In the genomic region with DNA sequence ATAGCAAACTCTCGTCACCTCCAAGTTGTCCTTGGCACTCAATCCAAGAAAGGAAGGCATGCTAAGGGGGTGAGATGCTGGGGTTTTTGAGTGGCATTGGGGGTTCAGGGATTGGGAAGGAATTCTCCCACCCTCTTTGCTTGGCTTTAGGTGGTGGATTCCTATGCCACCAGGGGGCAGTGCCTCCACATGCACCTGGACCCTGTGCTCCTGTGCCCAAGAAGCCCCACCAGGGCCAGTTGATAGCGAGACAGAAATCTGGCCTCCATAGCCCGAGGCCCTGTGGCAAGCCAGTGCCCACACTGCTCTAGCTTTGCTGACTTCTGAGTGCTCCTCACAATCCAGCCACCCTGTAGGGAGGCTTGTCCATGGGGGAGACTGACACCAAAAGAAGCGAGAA, we compare ENCODE assay signal across 9 cellular contexts.
A peak's percentile ranks its signal among the peaks of the same experiment; 100 is the strongest.
DNase-seq lines count a peak whose midpoint lies in the region; ATAC-seq and TF ChIP-seq lines count a peak whose summit lies in the region.
"Had no signal": no experiment of that assay in that cellular context is flagged by ENCODE, and none has a peak within 500 bp of the region (broad histone marks: within the 10 kb centered on the region; RNA-seq: fewer than 3 reads in every experiment).

No MANE protein-coding gene starts in this region.

- peak; percentile 41 for TF ChIP-seq CTCF in fibroblast of pulmonary artery (IDR thresholded peaks at IDR 0.05; ENCODE audit: low read length, missing control alignments)

- H3K4me3 ChIP-seq in fibroblast of pulmonary artery (replicated peaks; ENCODE audit: low read depth, low read length): no peak overlapping the region

- ATAC-seq in GM18909 (IDR thresholded peaks at IDR 0.05; ENCODE audit: poor library complexity, unreplicated experiment) (peak; percentile 55), HG03039 (IDR thresholded peaks at IDR 0.05; ENCODE audit: unreplicated experiment) (no peak)

- DNase-seq in COLO829 (ENCODE audit: low spot score): peak; percentile 40
- peak; percentile 24 for DNase-seq in OCI-M1 (lab: John Stamatoyannopoulos, UW)
- peak; percentile 12 for DNase-seq in fibroblast of pulmonary artery (ENCODE audit: low read depth)
- no peak for DNase-seq in T1000 (lab: John Stamatoyannopoulos, UW)
- no peak for DNase-seq in SIG-M5 treated with dmso at 0.1 percent for 504 hours (lab: John Stamatoyannopoulos, UW; ENCODE audit: unreplicated experiment)
- no peak for DNase-seq in epidermal melanocyte (ENCODE audit: insufficient read length, low spot score)
- DNase-seq: stimulated activated naive B cell treated with anti-CD40 and anti-IgM and Interleukin-4, amounts not matched to agents 10 μg/mL and 1 μg/mL and 100 μg/mL, for 72 hours had no signal

Comparison
In these comparisons a context has a peak if more than half of its experiments do, and no peak if none do; other contexts are left out.
1. DNase-seq: peak in COLO829 (single experiment), OCI-M1 (single experiment) and fibroblast of pulmonary artery (single experiment); none in T1000 (single experiment), SIG-M5 treated with dmso at 0.1 percent for 504 hours (single experiment) and epidermal melanocyte (single experiment).